13 cellular contexts compared by ENCODE assay signal in the genomic region with DNA sequence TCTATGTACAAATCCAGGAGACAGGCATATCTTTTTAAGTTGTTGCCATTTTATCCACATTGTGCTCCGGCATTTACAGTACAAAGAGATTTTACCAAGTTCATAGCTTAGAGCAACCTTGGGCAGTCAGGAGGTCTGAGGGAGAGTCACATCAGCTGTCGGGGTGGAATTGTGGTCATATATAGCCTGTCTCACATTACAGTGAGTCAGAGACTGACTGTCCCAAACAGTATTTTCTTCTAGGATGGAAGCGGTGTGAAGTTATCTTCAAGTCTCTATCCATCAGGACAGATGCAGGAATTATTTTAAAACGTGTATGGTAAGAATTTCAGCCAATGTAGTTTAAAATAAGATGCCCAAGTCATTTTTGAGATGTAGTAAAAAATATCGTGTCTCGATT. TPM values are rescaled to one million over a fixed set of nuclear protein-coding genes. Genes with fewer than 3 reads are reported as not detected.
DNase-seq lines count a peak whose midpoint lies in the region; ATAC-seq and TF ChIP-seq lines count a peak whose summit lies in the region.
"Had no signal": no experiment of that assay in that cellular context is flagged by ENCODE, and none has a peak within 500 bp of the region (broad histone marks: within the 10 kb centered on the region; RNA-seq: fewer than 3 reads in every experiment).

No MANE protein-coding gene starts in this region.

- no peaks in the 10 kb centered on the region for H3F3A ChIP-seq in MM.1S (ENCODE audit: insufficient read depth, low read length)

- H4K20me1 ChIP-seq in MM.1S (ENCODE audit: insufficient read depth, low read length) = no peaks in the 10 kb centered on the region

- no peaks in the 10 kb centered on the region for H3K79me2 ChIP-seq in MM.1S (ENCODE audit: low read length)

- H3K9ac ChIP-seq in MM.1S (ENCODE audit: low read length) = no peak overlapping the region

- intact Hi-C loops in Right ventricle myocardium inferior (cut with DNase I) (no loop called here), cardiac septum (cut with DNase I) (no loop called here), left ventricle myocardium superior (cut with micrococcal nuclease) (no loop called here), uterus (cut with DNase I; ENCODE audit: low total_unique reads) (no loop called here)

- no peak overlapping the region for H3K4me2 ChIP-seq in MM.1S (ENCODE audit: low read depth, low read length)

- peak; percentile 81 for ATAC-seq in Right ventricle myocardium inferior
- peak; percentile 86 for ATAC-seq in left ventricle myocardium superior
- ATAC-seq: natural killer cell had no signal

- H3K4me1 ChIP-seq in uterus (no peaks in the 10 kb centered on the region), MM.1S (ENCODE audit: low read length) (no peaks in the 10 kb centered on the region)

- no peak overlapping the region for H2AFZ ChIP-seq in MM.1S (ENCODE audit: low read length)

- H3K4me3 ChIP-seq in astrocyte of the spinal cord (ENCODE audit: low read depth, low read length) (no peak overlapping the region), uterus (no peak overlapping the region), MM.1S (ENCODE audit: low read length) (no peak overlapping the region)

- in situ Hi-C loops in astrocyte of the spinal cord (cut with HindIII; ENCODE audit: low sequenced_read_pairs) = no loop called here

- H3K27me3 ChIP-seq in uterus = no peaks in the 10 kb centered on the region
- H3K27me3 ChIP-seq in MM.1S (replicated peaks; ENCODE audit: insufficient read depth, low read length) = no peaks in the 10 kb centered on the region

- H3K9me2 ChIP-seq in MM.1S (replicated peaks; ENCODE audit: insufficient read depth, low read length) = no peaks in the 10 kb centered on the region

- DNase-seq in Right ventricle myocardium inferior (ENCODE audit: missing footprints) = no peak
- DNase-seq in cardiac septum (ENCODE audit: low spot score) = no peak
- peak; percentile 82 for DNase-seq in astrocyte of the spinal cord (ENCODE audit: low read depth, low spot score)
- DNase-seq in left ventricle myocardium superior = no peak
- no peak for DNase-seq in uterus
- DNase-seq in retina = no peak
- no peak for DNase-seq in NCI-H146 treated with DMSO at 0.1 percent for 48 hours (lab: John Stamatoyannopoulos, UW; ENCODE audit: unreplicated experiment)
- DNase-seq in MM.1S = no peak
- DNase-seq: natural killer cell; NCI-H1417 treated with DMSO at 0.1 percent for 48 hours; stimulated activated CD4-positive, alpha-beta T cell treated with anti-CD3 and anti-CD28 coated beads, Interleukin-2, amount 100 ng/mL, for 48 hours had no signal

- H3K9me3 ChIP-seq in uterus (no peaks in the 10 kb centered on the region), MM.1S (replicated peaks; ENCODE audit: insufficient read depth, low read length) (no peaks in the 10 kb centered on the region)

- TF ChIP-seq POLR2A in uterus (IDR thresholded peaks at IDR 0.05) = no peak

- H3K36me3 ChIP-seq in uterus (no peaks in the 10 kb centered on the region), MM.1S (replicated peaks; ENCODE audit: insufficient read depth, low read length) (no peaks in the 10 kb centered on the region)

- H3K27ac ChIP-seq in uterus (peak overlapping the region; percentile 34 to 74), MM.1S (ENCODE audit: low read length) (no peak overlapping the region)
- H3K27ac ChIP-seq: VCaP had no signal

- no peak for TF ChIP-seq CTCF in astrocyte of the spinal cord (IDR thresholded peaks at IDR 0.05; ENCODE audit: low read depth, low read length)
- TF ChIP-seq CTCF in uterus (IDR thresholded peaks at IDR 0.05) = no peak
- TF ChIP-seq CTCF in MM.1S (IDR thresholded peaks at IDR 0.05; ENCODE audit: low read length) = no peak

RNA-seq across cellular contexts. Expression of a gene that starts 53.0 kb away (rescaled TPM):
- total RNA-seq in Right ventricle myocardium inferior (90.0 TPM), cardiac septum (54.1 TPM), left ventricle myocardium superior (103 TPM), uterus (10 to 100 TPM; 16.5 to 53.0 (median 22.3) TPM)
- total RNA-seq: activated T-helper 1 cell treated with anti-CD3 and anti-CD28 coated beads, Interleukin-12 subunit alpha, Interleukin-12 subunit beta, Interleukin-2, Interleukin-4 antibody, amounts not matched to agents 30 ng/mL and 10 ng/mL and 1 ng/mL, durations not matched to agents 14 hours and 24 hours and 36 hours; natural killer cell had no signal
